In genomic region chr17:15969463-15969862, GRCh38 we compare ENCODE assay signal across 2 cellular contexts.
TF ChIP-seq lines count a peak whose summit lies in the region.

No MANE protein-coding gene starts in this region.

TF ChIP-seq in HEK293, 187 proteins besides CTCF, POLR2A, EP300 and RAD21 (continued from another document):
- TF ChIP-seq ZNF18 (tag by site-specific recombination; IDR thresholded peaks at IDR 0.05) (no peak), ZNF350 (tag by site-specific recombination; IDR thresholded peaks at IDR 0.05) (no peak), SP2 (tag by site-specific recombination; IDR thresholded peaks at IDR 0.05) (no peak), ZNF274 (IDR thresholded peaks at IDR 0.05; ENCODE audit: low read length) (no peak), ZNF274 (tag by site-specific recombination; IDR thresholded peaks at IDR 0.05; ENCODE audit: borderline replicate concordance) (no peak), SCRT2 (tag by site-specific recombination; IDR thresholded peaks at IDR 0.05) (peak; percentile 94), ZSCAN18 (tag by site-specific recombination; IDR thresholded peaks at IDR 0.05) (no peak), ZNF449 (tag by site-specific recombination; IDR thresholded peaks at IDR 0.05) (no peak), ZNF558 (tag by site-specific recombination; IDR thresholded peaks at IDR 0.05) (no peak), SCRT1 (tag by site-specific recombination; IDR thresholded peaks at IDR 0.05; ENCODE audit: borderline replicate concordance) (peak; percentile 92), ZNF362 (tag by site-specific recombination; IDR thresholded peaks at IDR 0.05) (no peak), ZXDB (tag by site-specific recombination; IDR thresholded peaks at IDR 0.05) (no peak), PRDM1 (tag by site-specific recombination; IDR thresholded peaks at IDR 0.05) (no peak), ZNF146 (tag by site-specific recombination; IDR thresholded peaks at IDR 0.05) (no peak), ZBTB44 (tag by site-specific recombination; IDR thresholded peaks at IDR 0.05) (no peak), ZNF488 (tag by site-specific recombination; IDR thresholded peaks at IDR 0.05) (no peak), KLF7 (tag by site-specific recombination; IDR thresholded peaks at IDR 0.05; ENCODE audit: borderline replicate concordance) (no peak)

TF ChIP-seq in WTC11, 78 proteins besides CTCF, POLR2A, EP300 and RAD21 (continued from another document):
- TF ChIP-seq FOXK1 (CRISPR knock-in tag; IDR thresholded peaks at IDR 0.05) = no peak
- no peak for TF ChIP-seq HMGA2 (CRISPR knock-in tag; IDR thresholded peaks at IDR 0.05)
- no peak for TF ChIP-seq E2F4 (CRISPR knock-in tag; IDR thresholded peaks at IDR 0.05; ENCODE audit: borderline replicate concordance, low read depth)
TF ChIP-seq in WTC11: peak in this region for 0.
